ENCODE assay signal across 1 cellular context in the genomic region with DNA sequence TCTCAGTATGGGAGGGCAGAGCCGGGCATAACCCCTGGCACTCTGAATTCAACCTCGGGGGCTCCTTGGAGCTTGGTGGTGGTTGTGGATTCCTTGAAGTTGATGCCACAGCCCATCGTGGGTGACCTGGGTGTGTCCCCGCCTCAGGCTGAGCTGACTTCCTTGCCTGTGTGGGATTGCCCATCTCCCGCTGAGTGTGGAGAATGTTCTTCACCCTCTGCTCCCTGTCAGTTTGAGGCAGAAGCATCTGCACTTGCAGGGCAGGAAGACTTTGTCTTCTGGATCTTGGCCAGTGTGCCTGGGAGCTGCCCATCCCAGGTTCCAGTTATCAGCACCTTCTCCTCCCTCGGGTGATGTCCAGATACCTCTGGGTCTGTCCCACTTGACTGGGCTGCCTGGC.
TF ChIP-seq lines count a peak whose summit lies in the region.

No MANE protein-coding gene starts in this region.

TF ChIP-seq in SK-N-SH treated with all-trans-retinoic acid at 6 μM for 48 hours, 23 proteins besides CTCF, POLR2A, EP300 and RAD21 (continued from another document):
- TF ChIP-seq, protein P1, sequence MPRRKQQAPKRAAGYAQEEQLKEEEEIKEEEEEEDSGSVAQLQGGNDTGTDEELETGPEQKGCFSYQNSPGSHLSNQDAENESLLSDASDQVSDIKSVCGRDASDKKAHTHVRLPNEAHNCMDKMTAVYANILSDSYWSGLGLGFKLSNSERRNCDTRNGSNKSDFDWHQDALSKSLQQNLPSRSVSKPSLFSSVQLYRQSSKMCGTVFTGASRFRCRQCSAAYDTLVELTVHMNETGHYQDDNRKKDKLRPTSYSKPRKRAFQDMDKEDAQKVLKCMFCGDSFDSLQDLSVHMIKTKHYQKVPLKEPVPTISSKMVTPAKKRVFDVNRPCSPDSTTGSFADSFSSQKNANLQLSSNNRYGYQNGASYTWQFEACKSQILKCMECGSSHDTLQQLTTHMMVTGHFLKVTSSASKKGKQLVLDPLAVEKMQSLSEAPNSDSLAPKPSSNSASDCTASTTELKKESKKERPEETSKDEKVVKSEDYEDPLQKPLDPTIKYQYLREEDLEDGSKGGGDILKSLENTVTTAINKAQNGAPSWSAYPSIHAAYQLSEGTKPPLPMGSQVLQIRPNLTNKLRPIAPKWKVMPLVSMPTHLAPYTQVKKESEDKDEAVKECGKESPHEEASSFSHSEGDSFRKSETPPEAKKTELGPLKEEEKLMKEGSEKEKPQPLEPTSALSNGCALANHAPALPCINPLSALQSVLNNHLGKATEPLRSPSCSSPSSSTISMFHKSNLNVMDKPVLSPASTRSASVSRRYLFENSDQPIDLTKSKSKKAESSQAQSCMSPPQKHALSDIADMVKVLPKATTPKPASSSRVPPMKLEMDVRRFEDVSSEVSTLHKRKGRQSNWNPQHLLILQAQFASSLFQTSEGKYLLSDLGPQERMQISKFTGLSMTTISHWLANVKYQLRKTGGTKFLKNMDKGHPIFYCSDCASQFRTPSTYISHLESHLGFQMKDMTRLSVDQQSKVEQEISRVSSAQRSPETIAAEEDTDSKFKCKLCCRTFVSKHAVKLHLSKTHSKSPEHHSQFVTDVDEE (CRISPR knock-in tag; IDR thresholded peaks at IDR 0.05): no peak
